In genomic region chr6:30752164-30752927, GRCh38 we compare ENCODE assay signal across 8 cellular contexts. TPM values are rescaled to one million over a fixed set of nuclear protein-coding genes. Genes with fewer than 3 reads are reported as not detected.
DNase-seq lines count a peak whose midpoint lies in the region; ATAC-seq, FAIRE-seq and TF ChIP-seq lines count a peak whose summit lies in the region.

No MANE protein-coding gene starts in this region.

- peak; percentile 65 for TF ChIP-seq EP300 in esophagus muscularis mucosa (IDR thresholded peaks at IDR 0.05)

- H3K4me3 ChIP-seq in esophagus muscularis mucosa = peak overlapping the region in 1 of 4 donors; percentile 3

- ATAC-seq in GM18502 (IDR thresholded peaks at IDR 0.05; ENCODE audit: poor library complexity, unreplicated experiment) (no peak), GM18873 (IDR thresholded peaks at IDR 0.05; ENCODE audit: low FRiP score, unreplicated experiment) (no peak)

- H3K4me3 Mint-ChIP-seq in nephron progenitor cell = no peak overlapping the region

- TF ChIP-seq POLR2A in esophagus muscularis mucosa (IDR thresholded peaks at IDR 0.05; ENCODE audit: low read depth) = no peak

- H3K4me1 Mint-ChIP-seq in nephron progenitor cell = peaks cover 46% of the 10 kb centered on the region

- peak overlapping the region; percentile 98 for H3K27ac ChIP-seq in RWPE1
- H3K27ac ChIP-seq in esophagus muscularis mucosa (replicated peaks in 1 of 4) = peak overlapping the region; percentile 82 to 91 (median 86)

- H3K36me3 ChIP-seq in esophagus muscularis mucosa = no peaks in the 10 kb centered on the region

- DNase-seq in GOT3 (lab: John Stamatoyannopoulos, UW) (peak; percentile 98), RWPE1 (ENCODE audit: low spot score) (peak; percentile 93), esophagus muscularis mucosa (ENCODE audit: extremely low spot score) (peak; percentile 98), nephron progenitor cell (no peak), frontal cortex (ENCODE audit: low spot score in 2 of 2) (no peak)
- DNase-seq in stimulated activated naive CD4-positive, alpha-beta T cell (lab: John Stamatoyannopoulos, UW) = no peak

- TF ChIP-seq CTCF in RWPE1 (conservative IDR thresholded peaks at IDR 0.05; ENCODE audit: low read depth) (no peak), esophagus muscularis mucosa (IDR thresholded peaks at IDR 0.05) (no peak), nephron progenitor cell (IDR thresholded peaks at IDR 0.05) (no peak)

- FAIRE-seq in frontal cortex (lab: Jason Lieb, UNC) = no peak

- CTCF ChIA-PET in RWPE1 (lab: Yijun Ruan, JAX) = interaction anchor here (1.1 kb wide), 1 partner anchor 9 kb away, joined by 4 read pairs; no protein-coding TSS in a partner anchor

- H3K27me3 ChIP-seq in esophagus muscularis mucosa = no peaks in the 10 kb centered on the region

- peaks cover 2% of the 10 kb centered on the region for H3K27me3 Mint-ChIP-seq in nephron progenitor cell (ENCODE audit: low read depth, poor library complexity)

- H3K9me3 ChIP-seq in esophagus muscularis mucosa = no peaks in the 10 kb centered on the region

- POLR2A ChIA-PET in RWPE1 (lab: Yijun Ruan, JAX; ENCODE audit: low non-redundant PET) = interaction anchor here (0.6 to 1.8 kb wide), 7 partner anchors 8 to 440 kb away, joined by 3 to 10 read pairs (median 6); partner anchors contain the start of genes FLOT1 and IER3

- H3K36me3 Mint-ChIP-seq in nephron progenitor cell (ENCODE audit: low read depth) = no peaks in the 10 kb centered on the region

- H3K9me3 Mint-ChIP-seq in nephron progenitor cell = no peaks in the 10 kb centered on the region

- H3K4me1 ChIP-seq in esophagus muscularis mucosa = peaks cover 25 to 57% (median 34%) of the 10 kb centered on the region in 4 donors

- WGBS in esophagus muscularis mucosa = 18% methylated on average over 9 of the region's 12 CpGs

- H3K27ac Mint-ChIP-seq in nephron progenitor cell = peak overlapping the region; percentile 89

- intact Hi-C loops in esophagus muscularis mucosa (cut with DNase I) = no loop called here

RNA-seq across cellular contexts. Expression of gene IER3, which starts 8.0 kb away (rescaled TPM):
- total RNA-seq in esophagus muscularis mucosa (10 to 100 TPM in 2 of 4 donors, 1 to 10 TPM in 2; 8.9 to 45.4 (median 11.0) TPM), frontal cortex (2.4 TPM)

RNA-seq across cellular contexts. Expression of gene FLOT1, which starts 9.9 kb away (rescaled TPM):
- total RNA-seq in esophagus muscularis mucosa (100 to 1,000 TPM; 115 to 214 (median 166) TPM), frontal cortex (46.9 TPM)

RNA-seq across cellular contexts. Expression of gene TUBB, which starts 32.2 kb away (rescaled TPM):
- total RNA-seq in esophagus muscularis mucosa = 100 to 1,000 TPM; 208 to 398 (median 272) TPM
- 1,325 TPM for total RNA-seq in frontal cortex

RNA-seq across cellular contexts. Expression of gene MDC1, which starts 35.3 kb away (rescaled TPM):
- total RNA-seq in esophagus muscularis mucosa (10 to 100 TPM; 10.8 to 20.3 (median 13.1) TPM), frontal cortex (4.1 TPM)

Comparison
In these comparisons a context has a peak if more than half of its experiments do, and no peak if none do; other contexts are left out.
1. DNase-seq: peak in GOT3 (single experiment), RWPE1 (single experiment) and esophagus muscularis mucosa (single experiment); none in nephron progenitor cell (single experiment), stimulated activated naive CD4-positive, alpha-beta T cell (0 of 6) and frontal cortex (0 of 2).